ENCODE assay signal across 15 cellular contexts in the genomic region with DNA sequence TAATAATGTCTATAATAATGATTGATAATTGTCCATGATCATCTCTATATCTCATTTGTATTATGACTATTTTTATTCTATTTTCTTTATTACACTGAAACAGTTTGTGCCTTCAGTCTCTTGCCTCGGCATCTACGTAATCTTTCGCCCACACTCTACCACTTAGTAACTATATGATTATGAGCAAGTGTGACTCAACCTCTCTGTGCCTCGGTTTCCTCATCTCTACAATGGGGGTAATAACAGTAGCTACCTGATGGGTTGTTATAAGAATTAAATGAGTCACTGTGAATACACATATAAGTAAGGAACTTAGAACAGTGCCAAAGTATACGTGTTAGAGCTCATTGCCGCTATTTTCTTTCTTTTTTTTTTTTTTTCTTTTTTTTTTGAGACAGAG. TPM values are rescaled to one million over a fixed set of nuclear protein-coding genes. Genes with fewer than 3 reads are reported as not detected.
DNase-seq lines count a peak whose midpoint lies in the region; ATAC-seq, FAIRE-seq and TF ChIP-seq lines count a peak whose summit lies in the region.
"Had no signal": no experiment of that assay in that cellular context is flagged by ENCODE, and none has a peak within 500 bp of the region (broad histone marks: within the 10 kb centered on the region; RNA-seq: fewer than 3 reads in every experiment).

No MANE protein-coding gene starts in this region.

- POLR2A ChIA-PET in HCT116 (lab: Charles Lee), result interaction anchor here (0.8 kb wide), 1 partner anchor 118 kb away, joined by 3 read pairs; no protein-coding TSS in a partner anchor

- H3K9me2 ChIP-seq in HCT116 (ENCODE audit: insufficient read depth), result no peaks in the 10 kb centered on the region

- no peak for FAIRE-seq in D721Med (lab: Jason Lieb, UNC)

- H3K4me3 Mint-ChIP-seq in activated T-cell treated with anti-CD3 and anti-CD28 coated beads, Interleukin-2, amount 50 U/mL, for 4 hours, result peak overlapping the region; percentile 78
- peak overlapping the region in 4 of 5 experiments; percentile 40 to 82 (median 62) for H3K4me3 Mint-ChIP-seq in brain

- TF ChIP-seq CTCF in HCT116 (IDR thresholded peaks at IDR 0.05 in 2 of 3, conservative IDR thresholded peaks at IDR 0.05 in 1 of 3; ENCODE audit: borderline replicate concordance in 1 of 3, insufficient read depth in 1 of 3, low read depth in 2 of 3, low read length in 2 of 3) (no peak), brain (conservative IDR thresholded peaks at IDR 0.05) (no peak), prostate gland (IDR thresholded peaks at IDR 0.05) (no peak), D721Med (IDR thresholded peaks at IDR 0.05; ENCODE audit: insufficient read depth, missing control alignments) (no peak)

- RAD21 ChIA-PET in HCT116 (lab: Charles Lee; ENCODE audit: low non-redundant PET in 1 of 2, low total read pairs in 2 of 2, uncharacterized antibody in 2 of 2, unreplicated experiment in 2 of 2), result interaction anchor here in 1 of 2 experiments (2.3 kb wide), 1 partner anchor 130 kb away, joined by 11 read pairs; no protein-coding TSS in a partner anchor

- H4K20me1 ChIP-seq in HCT116 (ENCODE audit: insufficient read depth), result no peaks in the 10 kb centered on the region

- no TSS peak for BruUV-seq in HCT116 (replicated peaks; lab: Mats Ljungman, UMichigan)

- H3K36me3 ChIP-seq in HCT116 (ENCODE audit: control insufficient read depth in 1 of 2, insufficient read depth in 2 of 2, low read length in 2 of 2) (no peaks in the 10 kb centered on the region), prostate gland (no peaks in the 10 kb centered on the region)
- H3K36me3 ChIP-seq: heart right ventricle, tibial nerve had no signal

- H3K9ac ChIP-seq in HCT116 (ENCODE audit: low read length), result no peak overlapping the region

- 79% methylated on average over 6 of the region's 6 CpGs for WGBS in prostate gland

- no peaks in the 10 kb centered on the region for H3K79me2 ChIP-seq in HCT116 (ENCODE audit: insufficient read depth, low read length)

- H3K9me3 ChIP-seq in HCT116 (ENCODE audit: control insufficient read depth in 1 of 2, insufficient read depth in 1 of 2, low read depth in 1 of 2, low read length in 2 of 2), result no peaks in the 10 kb centered on the region
- H3K9me3 ChIP-seq in prostate gland, result no peaks in the 10 kb centered on the region
- H3K9me3 ChIP-seq: heart right ventricle, tibial nerve had no signal

- CTCF ChIA-PET in HCT116 (lab: Charles Lee), result interaction anchor here (0.6 to 5.4 kb wide), 3 partner anchors 8 to 118 kb away, joined by 3 to 53 read pairs (median 4); no protein-coding TSS in a partner anchor

- H2AFZ ChIP-seq in HCT116 (ENCODE audit: low read depth, low read length, poor library complexity, severe bottlenecking), result no peak overlapping the region

- H3K4me2 ChIP-seq in HCT116 (ENCODE audit: low read length), result peak overlapping the region; percentile 95

- DNase-seq in activated T-cell treated with anti-CD3 and anti-CD28 coated beads, Interleukin-2, amount 50 U/mL, for 4 hours, result no peak
- no peak for DNase-seq in activated T-cell treated with anti-CD3 and anti-CD28 coated beads, Interleukin-2, amount 50 U/mL, for 48 hours
- DNase-seq in HCT116 (ENCODE audit: low read depth, low spot score), result no peak
- no peak for DNase-seq in prostate gland (ENCODE audit: low spot score)
- no peak for DNase-seq in D721Med (ENCODE audit: insufficient read length, low spot score)
- DNase-seq in KBM-7, result no peak
- DNase-seq in HK-2 (ENCODE audit: unreplicated experiment), result no peak
- DNase-seq: activated gamma-delta T cell, heart right ventricle, NCI-H1105 had no signal

- no peaks in the 10 kb centered on the region for H3K9me3 Mint-ChIP-seq in activated T-cell treated with anti-CD3 and anti-CD28 coated beads, Interleukin-2, amount 50 U/mL, for 4 hours
- H3K9me3 Mint-ChIP-seq in brain, result no peaks in the 10 kb centered on the region
- H3K9me3 Mint-ChIP-seq: neural crest cell had no signal

- no peaks in the 10 kb centered on the region for H3K27me3 ChIP-seq in HCT116 (ENCODE audit: insufficient read depth, low read length)
- H3K27me3 ChIP-seq in prostate gland (replicated peaks; ENCODE audit: insufficient read depth), result no peaks in the 10 kb centered on the region

- intact Hi-C loops in HCT116 (cut with micrococcal nuclease), result loop anchor here (5.0 kb wide), 3 partner anchors 250 to 640 kb away; a partner anchor contains a TSS
- intact Hi-C loops in prostate gland (cut with DNase I), result loop anchor here (5.0 to 10.0 kb wide), 2 partner anchors 130 to 237 kb away; a partner anchor contains a TSS

- no peak overlapping the region for H3K27ac Mint-ChIP-seq in brain

- no peak for TF ChIP-seq POLR2A in HCT116 (IDR thresholded peaks at IDR 0.05; ENCODE audit: borderline replicate concordance, extremely low read depth, insufficient read depth, insufficient read length)
- no peak for TF ChIP-seq POLR2A in prostate gland (IDR thresholded peaks at IDR 0.05)

- in situ Hi-C loops in KBM-7 (cut with MboI; ENCODE audit: low pct_unique_long_range_greater_than_20kb, low sequenced_read_pairs), result loop anchor here (25.0 kb wide), 1 partner anchor 290 kb away; a partner anchor contains a TSS

- H3K4me1 ChIP-seq in HCT116 (ENCODE audit: control insufficient read depth in 1 of 2, insufficient read depth in 2 of 2, low read length in 2 of 2), result peaks cover 31 to 54% of the 10 kb centered on the region in 2 experiments
- H3K4me1 ChIP-seq in prostate gland (replicated peaks), result peaks cover 20% of the 10 kb centered on the region

- ATAC-seq in activated T-cell treated with anti-CD3 and anti-CD28 coated beads, Interleukin-2, amount 50 U/mL, for 4 hours, result peak; percentile 44 to 69
- no peak for ATAC-seq in HCT116
- ATAC-seq: heart right ventricle had no signal

- H3K4me1 Mint-ChIP-seq in activated T-cell treated with anti-CD3 and anti-CD28 coated beads, Interleukin-2, amount 50 U/mL, for 4 hours (ENCODE audit: low read depth), result peaks cover 28% of the 10 kb centered on the region
- H3K4me1 Mint-ChIP-seq in brain, result peaks cover 46% of the 10 kb centered on the region

- H3K4me3 ChIP-seq in HCT116 (replicated peaks in 1 of 2; ENCODE audit: low read depth in 1 of 2, low read length in 2 of 2), result peak overlapping the region in 1 of 2 experiments; percentile 65; a peak in 2 of 4 replicates
- peak overlapping the region; percentile 11 to 33 for H3K4me3 ChIP-seq in prostate gland
- H3K4me3 ChIP-seq: SK-N-MC had no signal

- no peak for TF ChIP-seq RAD21 in HCT116 (IDR thresholded peaks at IDR 0.05; ENCODE audit: low read depth)

- H3K27me3 Mint-ChIP-seq in activated T-cell treated with anti-CD3 and anti-CD28 coated beads, Interleukin-2, amount 50 U/mL, for 4 hours (ENCODE audit: low read depth), result no peaks in the 10 kb centered on the region
- H3K27me3 Mint-ChIP-seq in brain, result peaks cover 47% of the 10 kb centered on the region

- H3K27ac ChIP-seq in HCT116 (ENCODE audit: low read depth, low read length) (no peak overlapping the region), prostate gland (peak overlapping the region; percentile 89)
- H3K27ac ChIP-seq: SK-N-MC had no signal

- no peaks in the 10 kb centered on the region for H3K36me3 Mint-ChIP-seq in activated T-cell treated with anti-CD3 and anti-CD28 coated beads, Interleukin-2, amount 50 U/mL, for 4 hours (ENCODE audit: insufficient read depth)
- no peaks in the 10 kb centered on the region for H3K36me3 Mint-ChIP-seq in brain

TF ChIP-seq in HCT116, 20 proteins besides CTCF, POLR2A, EP300 and RAD21 (continues in another document):
- TF ChIP-seq, protein P1, sequence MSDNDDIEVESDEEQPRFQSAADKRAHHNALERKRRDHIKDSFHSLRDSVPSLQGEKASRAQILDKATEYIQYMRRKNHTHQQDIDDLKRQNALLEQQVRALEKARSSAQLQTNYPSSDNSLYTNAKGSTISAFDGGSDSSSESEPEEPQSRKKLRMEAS (IDR thresholded peaks at IDR 0.05), result no peak

RNA-seq across cellular contexts. Expression of a gene that starts 3.7 kb away (rescaled TPM):
- 1 to 10 TPM in 2 of 3 donors, under 1 TPM in 1; 0.63 to 1.3 (median 1.1) TPM for total RNA-seq in activated T-cell treated with anti-CD3 and anti-CD28 coated beads, Interleukin-2, amount 50 U/mL, for 4 hours
- not detected for total RNA-seq in HCT116 (2021; ENCODE audit: unreplicated experiment)
- polyA plus RNA-seq in HCT116 (2012), result not detected in 2 replicates
- polyA plus RNA-seq in brain (ENCODE audit: insufficient read depth, low read depth, low replicate concordance), result 3.4 TPM
- 1 to 10 TPM; 1.8 to 2.3 TPM for total RNA-seq in prostate gland
- total RNA-seq: HT1080, neural crest cell had no signal

RNA-seq across cellular contexts. Expression of a gene that starts 11.8 kb away (rescaled TPM):
- total RNA-seq in activated T-cell treated with anti-CD3 and anti-CD28 coated beads, Interleukin-2, amount 50 U/mL, for 4 hours, result 1 to 10 TPM; 5.7 to 7.0 (median 6.7) TPM
- 6.8 TPM for total RNA-seq in HCT116 (2021; ENCODE audit: unreplicated experiment)
- 3.4 and 4.7 TPM in 2 replicates for polyA plus RNA-seq in HCT116 (2012)
- polyA plus RNA-seq in brain (ENCODE audit: insufficient read depth, low read depth, low replicate concordance), result 1.8 TPM
- total RNA-seq in prostate gland, result 1 to 10 TPM; 1.7 to 1.8 TPM

RNA-seq across cellular contexts. Expression of a gene that starts 24.7 kb away (rescaled TPM):
- under 1 TPM; 0.21 to 0.41 (median 0.25) TPM for total RNA-seq in activated T-cell treated with anti-CD3 and anti-CD28 coated beads, Interleukin-2, amount 50 U/mL, for 4 hours
- 0.57 TPM for total RNA-seq in HCT116 (2021; ENCODE audit: unreplicated experiment)
- 0.27 and 0.31 TPM in 2 replicates for polyA plus RNA-seq in HCT116 (2012)
- 2.9 TPM for polyA plus RNA-seq in brain (ENCODE audit: insufficient read depth, low read depth, low replicate concordance)
- 1 to 10 TPM in 1 of 2 donors, under 1 TPM in 1; 0.96 to 4.0 TPM for total RNA-seq in prostate gland
- total RNA-seq: HT1080 had no signal

RNA-seq across cellular contexts. Expression of a gene that starts 32.5 kb away (rescaled TPM):
- total RNA-seq in activated T-cell treated with anti-CD3 and anti-CD28 coated beads, Interleukin-2, amount 50 U/mL, for 4 hours, result not detected
- total RNA-seq in HCT116 (2021; ENCODE audit: unreplicated experiment) (not detected), prostate gland (1 to 10 TPM in 1 of 2 donors, under 1 TPM in 1; 0.55 to 5.7 TPM)
- not detected in 2 replicates for polyA plus RNA-seq in HCT116 (2012)
- polyA plus RNA-seq in brain (ENCODE audit: insufficient read depth, low read depth, low replicate concordance), result not detected
- total RNA-seq: HT1080, neural crest cell had no signal

RNA-seq across cellular contexts. Expression of a gene that starts 35.1 kb away (rescaled TPM):
- 100 to 1,000 TPM; 138 to 150 (median 139) TPM for total RNA-seq in activated T-cell treated with anti-CD3 and anti-CD28 coated beads, Interleukin-2, amount 50 U/mL, for 4 hours
- total RNA-seq in HCT116 (2021; ENCODE audit: unreplicated experiment) (160 TPM), prostate gland (100 to 1,000 TPM; 348 to 418 TPM)
- polyA plus RNA-seq in HCT116 (2012), result 173 and 253 TPM in 2 replicates
- polyA plus RNA-seq in brain (ENCODE audit: insufficient read depth, low read depth, low replicate concordance), result 746 TPM
